8 cellular contexts compared by ENCODE assay signal in the genomic region with DNA sequence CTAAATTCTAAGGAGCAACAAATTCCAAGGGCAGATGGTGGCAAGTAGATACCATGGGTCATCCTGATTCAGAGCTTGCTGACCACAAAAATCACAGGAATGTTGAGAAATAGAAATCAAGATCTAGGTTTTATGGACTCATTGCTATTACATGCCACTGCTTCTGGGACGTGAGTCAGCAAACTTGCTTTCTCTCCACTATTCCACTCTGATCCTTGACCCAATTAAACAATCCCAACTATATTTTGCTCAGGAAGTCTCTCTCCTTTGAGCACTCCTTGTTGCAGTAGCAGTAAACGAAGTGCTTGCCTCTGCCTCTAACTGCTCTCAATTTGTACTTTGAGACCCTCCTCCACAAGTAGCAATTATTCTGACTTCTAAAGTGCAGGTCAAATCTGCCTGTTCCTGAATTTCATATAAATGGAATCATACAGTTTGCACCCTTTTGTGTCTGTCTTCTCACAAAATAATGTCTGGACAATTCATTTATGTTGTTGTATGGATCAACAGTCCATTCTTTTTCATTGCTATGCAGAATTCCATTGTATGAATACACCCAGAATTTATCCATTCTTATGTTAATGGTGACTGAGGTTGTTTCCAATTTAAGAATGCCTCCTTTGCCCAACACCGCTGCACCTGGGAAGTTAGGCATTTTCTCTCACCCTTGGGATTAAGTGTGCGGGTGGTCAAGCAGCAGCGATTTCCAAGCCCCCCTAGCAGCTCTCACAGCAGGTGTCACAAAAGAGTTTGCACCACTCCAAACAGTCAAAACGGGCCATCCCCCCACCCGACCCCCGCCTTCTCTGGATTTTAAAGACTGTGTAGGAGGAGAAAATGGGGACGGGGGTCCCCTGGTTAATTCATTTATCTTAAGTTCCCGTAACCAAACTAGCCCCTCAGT. TPM values are rescaled to one million over a fixed set of nuclear protein-coding genes. Genes with fewer than 3 reads are reported as not detected.
A peak's percentile ranks its signal among the peaks of the same experiment; 100 is the strongest.
DNase-seq lines count a peak whose midpoint lies in the region; ATAC-seq, FAIRE-seq and TF ChIP-seq lines count a peak whose summit lies in the region.

No MANE protein-coding gene starts in this region.

- H3K4me3 ChIP-seq in AG04450 (ENCODE audit: low read depth, low read length) = no peak overlapping the region
- H3K4me3 ChIP-seq in bronchial epithelial cell (ENCODE audit: low read depth, low read length) = peak overlapping the region; percentile 42
- H3K4me3 ChIP-seq in mesendoderm (ENCODE audit: low read length) = peak overlapping the region; percentile 34
- H3K4me3 ChIP-seq in tibial artery = peak overlapping the region in 1 of 2 donors; percentile 46

- no peak overlapping the region for H2AK5ac ChIP-seq in mesendoderm (ENCODE audit: low read length)

- H3K9ac ChIP-seq in mesendoderm (ENCODE audit: low read length) = peak overlapping the region; percentile 74

- DNase-seq in AG04450 (ENCODE audit: low read depth, low spot score) (peak; percentile 88), HT1080 (ENCODE audit: low read depth) (peak; percentile 99), bronchial epithelial cell (ENCODE audit: low read depth) (peak; percentile 95), mesendoderm (peak; percentile 96), tibial artery (no peak), NCI-H128 (lab: John Stamatoyannopoulos, UW; ENCODE audit: unreplicated experiment) (no peak), Kasumi-1 (lab: John Stamatoyannopoulos, UW) (no peak)

- no peaks in the 10 kb centered on the region for H3K79me2 ChIP-seq in mesendoderm (ENCODE audit: control insufficient read depth, insufficient read depth, low read length)

- POLR2A ChIA-PET in AG04450 (lab: Yijun Ruan, JAX) = interaction anchor here (0.7 to 1.1 kb wide), 2 partner anchors 48 to 78 kb away, joined by 3 to 6 read pairs; no protein-coding TSS in a partner anchor

- H4K5ac ChIP-seq in mesendoderm (ENCODE audit: low read length) = no peak overlapping the region

- peak overlapping the region; percentile 57 for H2BK15ac ChIP-seq in mesendoderm (replicated peaks; ENCODE audit: low read depth)

- CTCF ChIA-PET in AG04450 (lab: Charles Lee) = interaction anchor here (0.7 kb wide), 1 partner anchor 17 kb away, joined by 4 read pairs; no protein-coding TSS in a partner anchor

- H3K27ac ChIP-seq in AG04450 (ENCODE audit: low read depth, low read length) (peak overlapping the region; percentile 94), mesendoderm (ENCODE audit: low read depth, low read length) (peak overlapping the region; percentile 91), tibial artery (no peak overlapping the region)

- peaks cover 6% of the 10 kb centered on the region for H3K4me1 ChIP-seq in mesendoderm (ENCODE audit: control insufficient read depth, low read depth, low read length)
- peaks cover 0 to 13% (median 3%) of the 10 kb centered on the region in 4 donors for H3K4me1 ChIP-seq in tibial artery

- peak overlapping the region; percentile 84 for H3K56ac ChIP-seq in mesendoderm (ENCODE audit: low read length)

- H3K18ac ChIP-seq in mesendoderm (ENCODE audit: low read length) = peak overlapping the region; percentile 99

- H3K27me3 ChIP-seq in AG04450 (ENCODE audit: control insufficient read depth, insufficient read depth, low read length) = no peaks in the 10 kb centered on the region
- H3K27me3 ChIP-seq in bronchial epithelial cell (ENCODE audit: control insufficient read depth, insufficient read depth, low read length) = no peaks in the 10 kb centered on the region
- H3K27me3 ChIP-seq in mesendoderm (ENCODE audit: insufficient read depth, low read length, poor library complexity) = no peaks in the 10 kb centered on the region
- H3K27me3 ChIP-seq in tibial artery = no peaks in the 10 kb centered on the region

- peaks cover 1% of the 10 kb centered on the region for H3K36me3 ChIP-seq in bronchial epithelial cell (ENCODE audit: control insufficient read depth, insufficient read depth, low read length)
- H3K36me3 ChIP-seq in mesendoderm (ENCODE audit: control insufficient read depth, insufficient read depth, low read length) = no peaks in the 10 kb centered on the region
- peaks cover 18 to 29% (median 22%) of the 10 kb centered on the region in 3 donors for H3K36me3 ChIP-seq in tibial artery

- peak overlapping the region; percentile 96 for H2BK120ac ChIP-seq in mesendoderm (ENCODE audit: low read depth, low read length)

- no CpG with 5 or more reads among the region's 10 CpGs for WGBS in mesendoderm (ENCODE audit: extremely low coverage, insufficient coverage, low lambda C conversion rate)

- intact Hi-C loops in tibial artery (cut with DNase I; ENCODE audit: low total_unique reads) = no loop called here

- H3K4ac ChIP-seq in mesendoderm (ENCODE audit: low read depth, low read length) = peak overlapping the region; percentile 92

- H4K8ac ChIP-seq in mesendoderm (ENCODE audit: low read depth, low read length) = peak overlapping the region; percentile 94

- peak; percentile 18 for FAIRE-seq in bronchial epithelial cell (lab: Jason Lieb, UNC)

- H3K23ac ChIP-seq in mesendoderm (ENCODE audit: low read length) = no peak overlapping the region

- H3K4me2 ChIP-seq in mesendoderm (ENCODE audit: low read length) = peak overlapping the region; percentile 35

- H3K9me3 ChIP-seq in AG04450 (ENCODE audit: control insufficient read depth, insufficient read depth, low read length) (peaks cover 17% of the 10 kb centered on the region), tibial artery (peaks cover 0 to 12% (median 0%) of the 10 kb centered on the region in 3 donors)

- H3K79me1 ChIP-seq in mesendoderm (ENCODE audit: low read length) = no peaks in the 10 kb centered on the region

- ATAC-seq in GM18909 (IDR thresholded peaks at IDR 0.05; ENCODE audit: poor library complexity, unreplicated experiment) = no peak

- TF ChIP-seq CTCF in AG04450 (IDR thresholded peaks at IDR 0.05; ENCODE audit: low read depth, low read length) (no peak), bronchial epithelial cell (IDR thresholded peaks at IDR 0.05; ENCODE audit: insufficient read depth, low read length, severe bottlenecking) (no peak), tibial artery (IDR thresholded peaks at IDR 0.05) (no peak)

- H2BK5ac ChIP-seq in mesendoderm (ENCODE audit: low read length) = peak overlapping the region; percentile 59

RNA-seq across cellular contexts. Expression of gene ACSM6, which starts 35.9 kb away (rescaled TPM):
- polyA plus RNA-seq in AG04450 (2011; rRNA removed) = not detected in 2 replicates
- not detected in 2 replicates for polyA minus RNA-seq in AG04450 (2011; rRNA and poly(A)+ RNA removed)
- not detected in 2 replicates for total RNA-seq in HT1080 (2014; rRNA removed; shearing (Covaris generic))
- not detected in 2 replicates for polyA plus RNA-seq in HT1080 (2015; cell fraction: cytosol; rRNA removed)
- polyA plus RNA-seq in HT1080 (2015; cell fraction: nucleus; rRNA removed) = not detected in 2 replicates
- not detected in 2 replicates for total RNA-seq in bronchial epithelial cell
- 0.04 TPM for polyA plus RNA-seq in mesendoderm (2013, experiment 1 of 2)
- polyA plus RNA-seq in mesendoderm (2013, experiment 2 of 2) = 0.04 TPM

Comparison
In these comparisons a context has a peak if more than half of its experiments do, and no peak if none do; other contexts are left out.
1. DNase-seq: peak in AG04450 (single experiment), HT1080 (single experiment), bronchial epithelial cell (single experiment) and mesendoderm (single experiment); none in tibial artery (0 of 2), NCI-H128 (single experiment) and Kasumi-1 (0 of 2).
2. H3K27ac ChIP-seq: peak in AG04450 (single experiment) and mesendoderm (single experiment); none in tibial artery (0 of 2).